ENCODE assay signal across 1 cellular context in the genomic region with DNA sequence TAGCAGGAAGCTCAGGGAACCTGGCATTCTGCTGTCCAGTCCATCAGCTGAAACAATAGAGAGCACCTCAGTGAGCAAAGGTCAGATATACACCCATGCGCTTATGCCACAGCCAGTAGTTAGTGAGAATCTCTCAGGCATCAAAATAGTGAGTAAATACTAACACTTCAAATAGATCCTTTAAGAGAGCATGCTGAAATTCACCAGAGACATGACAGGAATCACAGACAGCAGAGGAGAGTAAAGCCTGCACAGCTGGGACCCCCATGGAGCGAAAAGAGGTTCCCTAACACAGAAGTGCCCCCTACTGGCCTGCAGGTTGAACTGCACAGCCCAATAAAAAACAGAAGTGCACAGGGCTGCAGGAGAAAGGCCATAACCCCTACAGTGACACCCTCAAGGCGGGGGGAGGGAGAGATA.
TF ChIP-seq lines count a peak whose summit lies in the region.

No MANE protein-coding gene starts in this region.

TF ChIP-seq in HepG2, 621 proteins besides CTCF, POLR2A, EP300 and RAD21 (continued from another document):
- TF ChIP-seq, protein P1, sequence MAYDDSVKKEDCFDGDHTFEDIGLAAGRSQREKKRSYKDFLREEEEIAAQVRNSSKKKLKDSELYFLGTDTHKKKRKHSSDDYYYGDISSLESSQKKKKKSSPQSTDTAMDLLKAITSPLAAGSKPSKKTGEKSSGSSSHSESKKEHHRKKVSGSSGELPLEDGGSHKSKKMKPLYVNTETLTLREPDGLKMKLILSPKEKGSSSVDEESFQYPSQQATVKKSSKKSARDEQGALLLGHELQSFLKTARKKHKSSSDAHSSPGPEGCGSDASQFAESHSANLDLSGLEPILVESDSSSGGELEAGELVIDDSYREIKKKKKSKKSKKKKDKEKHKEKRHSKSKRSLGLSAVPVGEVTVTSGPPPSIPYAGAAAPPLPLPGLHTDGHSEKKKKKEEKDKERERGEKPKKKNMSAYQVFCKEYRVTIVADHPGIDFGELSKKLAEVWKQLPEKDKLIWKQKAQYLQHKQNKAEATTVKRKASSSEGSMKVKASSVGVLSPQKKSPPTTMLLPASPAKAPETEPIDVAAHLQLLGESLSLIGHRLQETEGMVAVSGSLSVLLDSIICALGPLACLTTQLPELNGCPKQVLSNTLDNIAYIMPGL (CRISPR knock-in tag; IDR thresholded peaks at IDR 0.05; ENCODE audit: borderline replicate concordance in 1 of 2, low read depth in 1 of 2): peak in 1 of 2 experiments; percentile 53; a peak in 2 of 4 replicates
- TF ChIP-seq ZSCAN31 (CRISPR knock-in tag; IDR thresholded peaks at IDR 0.05; ENCODE audit: low read depth): 0 out of 2 replicates have a peak, but pooled peaks have one; percentile 34
- no peak for TF ChIP-seq SRSF9 (IDR thresholded peaks at IDR 0.05; ENCODE audit: borderline replicate concordance, insufficient read depth, low read depth, low read length, poor library complexity, severe bottlenecking)
- TF ChIP-seq ZNF263 (CRISPR knock-in tag; IDR thresholded peaks at IDR 0.05): peak; percentile 15; the same call in 1 of the 2 replicates
- peak; percentile 76 for TF ChIP-seq STAG1 (CRISPR knock-in tag; IDR thresholded peaks at IDR 0.05)
- peak; percentile 56; the same call in 1 of the 2 replicates for TF ChIP-seq SMC3 (IDR thresholded peaks at IDR 0.05; ENCODE audit: low read length)
- TF ChIP-seq MXI1 (IDR thresholded peaks at IDR 0.05; ENCODE audit: borderline replicate concordance, low read depth, low read length): no peak
- peak; percentile 5; the same call in 1 of the 2 replicates for TF ChIP-seq SNAPC2 (CRISPR knock-in tag; IDR thresholded peaks at IDR 0.05)
- no peak for TF ChIP-seq TAF1 (CRISPR knock-in tag; IDR thresholded peaks at IDR 0.05)
- TF ChIP-seq PHF21A (CRISPR knock-in tag; IDR thresholded peaks at IDR 0.05): peak; percentile 40; the same call in 1 of the 2 replicates
- peak; percentile 46; the same call in 1 of the 2 replicates for TF ChIP-seq HDAC1 (CRISPR knock-in tag; IDR thresholded peaks at IDR 0.05)
- TF ChIP-seq, protein P2, sequence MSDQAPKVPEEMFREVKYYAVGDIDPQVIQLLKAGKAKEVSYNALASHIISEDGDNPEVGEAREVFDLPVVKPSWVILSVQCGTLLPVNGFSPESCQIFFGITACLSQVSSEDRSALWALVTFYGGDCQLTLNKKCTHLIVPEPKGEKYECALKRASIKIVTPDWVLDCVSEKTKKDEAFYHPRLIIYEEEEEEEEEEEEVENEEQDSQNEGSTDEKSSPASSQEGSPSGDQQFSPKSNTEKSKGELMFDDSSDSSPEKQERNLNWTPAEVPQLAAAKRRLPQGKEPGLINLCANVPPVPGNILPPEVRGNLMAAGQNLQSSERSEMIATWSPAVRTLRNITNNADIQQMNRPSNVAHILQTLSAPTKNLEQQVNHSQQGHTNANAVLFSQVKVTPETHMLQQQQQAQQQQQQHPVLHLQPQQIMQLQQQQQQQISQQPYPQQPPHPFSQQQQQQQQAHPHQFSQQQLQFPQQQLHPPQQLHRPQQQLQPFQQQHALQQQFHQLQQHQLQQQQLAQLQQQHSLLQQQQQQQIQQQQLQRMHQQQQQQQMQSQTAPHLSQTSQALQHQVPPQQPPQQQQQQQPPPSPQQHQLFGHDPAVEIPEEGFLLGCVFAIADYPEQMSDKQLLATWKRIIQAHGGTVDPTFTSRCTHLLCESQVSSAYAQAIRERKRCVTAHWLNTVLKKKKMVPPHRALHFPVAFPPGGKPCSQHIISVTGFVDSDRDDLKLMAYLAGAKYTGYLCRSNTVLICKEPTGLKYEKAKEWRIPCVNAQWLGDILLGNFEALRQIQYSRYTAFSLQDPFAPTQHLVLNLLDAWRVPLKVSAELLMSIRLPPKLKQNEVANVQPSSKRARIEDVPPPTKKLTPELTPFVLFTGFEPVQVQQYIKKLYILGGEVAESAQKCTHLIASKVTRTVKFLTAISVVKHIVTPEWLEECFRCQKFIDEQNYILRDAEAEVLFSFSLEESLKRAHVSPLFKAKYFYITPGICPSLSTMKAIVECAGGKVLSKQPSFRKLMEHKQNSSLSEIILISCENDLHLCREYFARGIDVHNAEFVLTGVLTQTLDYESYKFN (CRISPR knock-in tag; conservative IDR thresholded peaks at IDR 0.05): 0 out of 2 replicates have a peak, but pooled peaks have one; percentile 28
- TF ChIP-seq ZNF777 (CRISPR knock-in tag; IDR thresholded peaks at IDR 0.05): no peak
- TF ChIP-seq KLF6 (CRISPR knock-in tag; IDR thresholded peaks at IDR 0.05): no peak
TF ChIP-seq in HepG2: peak in this region for 20.
